ENCODE assay signal across 34 cellular contexts in genomic region chr3:120879401-120879800, GRCh38. TPM values are rescaled to one million over a fixed set of nuclear protein-coding genes. Genes with fewer than 3 reads are reported as not detected.
"Had no signal": no experiment of that assay in that cellular context is flagged by ENCODE, and none has a peak within 500 bp of the region (broad histone marks: within the 10 kb centered on the region; RNA-seq: fewer than 3 reads in every experiment).

No MANE protein-coding gene starts in this region.

- H2AFZ ChIP-seq: hepatocyte had no signal

- H3K36me3 ChIP-seq: ascending aorta, breast epithelium, cardiac muscle cell, colonic mucosa, esophagus squamous epithelium, gastroesophageal sphincter, heart right ventricle had no signal

- H3K4me3 ChIP-seq: ascending aorta, breast epithelium, cardiac muscle cell, colonic mucosa, esophagus squamous epithelium, gastroesophageal sphincter, heart right ventricle, hepatocyte had no signal

- H3K79me2 ChIP-seq: hepatocyte had no signal

- H3K4me2 ChIP-seq: hepatocyte had no signal

- H3K9me3 ChIP-seq: ascending aorta, breast epithelium, colonic mucosa, esophagus squamous epithelium, gastroesophageal sphincter, heart right ventricle had no signal

- H3K27me3 ChIP-seq: ascending aorta, breast epithelium, cardiac muscle cell, colonic mucosa, esophagus squamous epithelium, gastroesophageal sphincter, hepatocyte had no signal

- H3K27ac ChIP-seq: ascending aorta, breast epithelium, cardiac muscle cell, colonic mucosa, epithelial cell of prostate, esophagus squamous epithelium, gastroesophageal sphincter, heart right ventricle, hepatocyte had no signal

- H3K4me1 ChIP-seq: ascending aorta, breast epithelium, colonic mucosa, esophagus squamous epithelium, gastroesophageal sphincter, heart right ventricle had no signal

- DNase-seq: activated CD4-positive, alpha-beta memory T cell treated with anti-CD3 and anti-CD28 coated beads for 36 hours; activated CD4-positive, alpha-beta T cell treated with anti-CD3 and anti-CD28 coated beads for 36 hours; activated CD4-positive, alpha-beta T cell treated with anti-CD3 and anti-CD28 coated beads, Interleukin-2, amount 10 ng/mL, durations not matched to agents 24 days and 14 days; activated CD4-positive, CD25-positive, alpha-beta regulatory T cell; activated CD4-positive, CD25-positive, alpha-beta regulatory T cell treated with anti-CD3 and anti-CD28 coated beads, Interleukin-2, amount 50 U/mL, for 72 hours; activated CD8-positive, alpha-beta memory T cell treated with anti-CD3 and anti-CD28 coated beads, Interleukin-2, amount 10 ng/mL, durations not matched to agents 7 days and 5 days; activated CD8-positive, alpha-beta memory T cell treated with anti-CD3 and anti-CD28 coated beads, Interleukin-2, amount 50 U/mL, for 4 hours; activated CD8-positive, alpha-beta T cell treated with anti-CD3 and anti-CD28 coated beads, Interleukin-2, amount 10 ng/mL, durations not matched to agents 7 days and 5 days; activated effector memory CD4-positive, alpha-beta T cell treated with anti-CD3 and anti-CD28 coated beads, Interleukin-2, amount 50 U/mL, for 16 hours; activated naive CD4-positive, alpha-beta T cell treated with anti-CD3 and anti-CD28 coated beads for 36 hours; activated naive CD8-positive, alpha-beta T cell treated with anti-CD3 and anti-CD28 coated beads for 36 hours; activated T-cell treated with anti-CD3 and anti-CD28 coated beads, Interleukin-2, amount 50 U/mL, for 1 hour; activated T-cell treated with anti-CD3 and anti-CD28 coated beads, Interleukin-2, amount 50 U/mL, for 48 hours; central memory CD4-positive, alpha-beta T cell; colonic mucosa; effector CD8-positive, alpha-beta T cell; esophagus squamous epithelium; foreskin melanocyte; heart right ventricle; T-helper 17 cell; T1000 had no signal

RNA-seq across cellular contexts. Expression of gene STXBP5L, which starts 28.6 kb away (rescaled TPM):
- total RNA-seq: activated CD4-positive, alpha-beta memory T cell treated with anti-CD3 and anti-CD28 coated beads for 36 hours; activated CD4-positive, alpha-beta T cell treated with anti-CD3 and anti-CD28 coated beads for 36 hours; activated CD4-positive, alpha-beta T cell treated with anti-CD3 and anti-CD28 coated beads, Interleukin-2, amount 10 ng/mL, durations not matched to agents 24 days and 14 days; activated CD8-positive, alpha-beta memory T cell treated with anti-CD3 and anti-CD28 coated beads for 36 hours; activated CD8-positive, alpha-beta memory T cell treated with anti-CD3 and anti-CD28 coated beads, Interleukin-2, amount 10 ng/mL, durations not matched to agents 7 days and 5 days; activated CD8-positive, alpha-beta T cell treated with anti-CD3 and anti-CD28 coated beads, Interleukin-2, amount 10 ng/mL, durations not matched to agents 7 days and 5 days; activated naive CD4-positive, alpha-beta T cell treated with anti-CD3 and anti-CD28 coated beads for 36 hours; activated naive CD8-positive, alpha-beta T cell treated with anti-CD3 and anti-CD28 coated beads for 36 hours; activated T-helper 1 cell treated with anti-CD3 and anti-CD28 coated beads, Interleukin-12 subunit alpha, Interleukin-12 subunit beta, Interleukin-2, Interleukin-4 antibody, amounts not matched to agents 30 ng/mL and 10 ng/mL and 1 ng/mL, durations not matched to agents 14 hours and 24 hours and 36 hours; activated T-helper 2 cell treated with anti-CD3 and anti-CD28 coated beads, Interferon-gamma antibody, Interleukin-2, Interleukin-4, amounts not matched to agents 10 μg/mL and 5 μg/mL and 100 μg/mL, durations not matched to agents 14 hours and 24 hours and 36 hours; ascending aorta; dermis microvascular lymphatic vessel endothelial cell; endothelial cell of umbilical vein; fibroblast of lung; glomerular endothelial cell; heart right ventricle; T-helper 17 cell had no signal
